Comparison of ENCODE assay signal across 10 cellular contexts in the genomic region with DNA sequence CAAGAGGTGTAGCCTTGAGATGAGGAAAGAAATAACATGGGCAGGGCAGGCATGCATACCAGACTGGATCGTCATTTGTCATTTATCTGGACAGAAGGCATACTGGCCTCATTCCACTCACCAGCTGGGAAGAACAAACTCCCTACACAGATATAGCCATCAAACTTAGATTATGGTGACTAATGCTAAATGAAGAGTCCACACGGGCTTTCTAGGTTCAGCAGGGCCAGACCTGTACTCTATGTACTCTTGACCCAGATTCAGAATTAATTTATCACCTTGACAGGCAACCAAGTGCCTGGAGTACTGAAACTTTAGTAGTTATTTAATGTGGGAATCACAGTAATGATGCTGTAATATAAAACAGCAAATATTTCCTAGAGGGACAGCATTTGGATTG. TPM values are rescaled to one million over a fixed set of nuclear protein-coding genes. Genes with fewer than 3 reads are reported as not detected.
DNase-seq lines count a peak whose midpoint lies in the region; ATAC-seq and TF ChIP-seq lines count a peak whose summit lies in the region.
"Had no signal": no experiment of that assay in that cellular context is flagged by ENCODE, and none has a peak within 500 bp of the region (broad histone marks: within the 10 kb centered on the region; RNA-seq: fewer than 3 reads in every experiment).

No MANE protein-coding gene starts in this region.

- peak overlapping the region; percentile 42 for H3K27ac ChIP-seq in AG04450 (ENCODE audit: low read depth, low read length)

- H3K4me3 Mint-ChIP-seq in mesothelial cell of epicardium: no peak overlapping the region

- CTCF ChIA-PET in AG04450 (lab: Charles Lee): interaction anchor here (0.6 to 1.6 kb wide), 2 partner anchors 15 to 559 kb away, joined by 3 to 4 read pairs; a partner anchor contains a TSS

- POLR2A ChIA-PET in AG04450 (lab: Yijun Ruan, JAX): no interaction called here

- H3K36me3 Mint-ChIP-seq in mesothelial cell of epicardium: no peaks in the 10 kb centered on the region

- DNase-seq in AG04450 (ENCODE audit: low read depth, low spot score): peak; percentile 70
- DNase-seq in M059J (ENCODE audit: low read depth): peak; percentile 98
- peak; percentile 89 for DNase-seq in dermis blood vessel endothelial cell
- no peak for DNase-seq in mesothelial cell of epicardium (ENCODE audit: low spot score in 2 of 2, unreplicated experiment in 2 of 2)
- DNase-seq in sciatic nerve (ENCODE audit: low spot score): no peak
- DNase-seq: activated T-cell treated with anti-CD3 and anti-CD28 coated beads, Interleukin-2, amount 50 U/mL, for 1 hour; stimulated activated CD4-positive, alpha-beta T cell treated with anti-CD3 and anti-CD28 coated beads, Interleukin-2, amount 100 ng/mL, for 24 hours had no signal

- H3K27ac Mint-ChIP-seq in mesothelial cell of epicardium: peak overlapping the region; percentile 83

- H3K9me3 Mint-ChIP-seq in mesothelial cell of epicardium: no peaks in the 10 kb centered on the region

- no peak for ATAC-seq in GM19395 (IDR thresholded peaks at IDR 0.05; ENCODE audit: unreplicated experiment)
- no peak for ATAC-seq in HG03442 (IDR thresholded peaks at IDR 0.05; ENCODE audit: unreplicated experiment)
- no peak for ATAC-seq in sciatic nerve
- ATAC-seq in HG03521 (IDR thresholded peaks at IDR 0.05; ENCODE audit: unreplicated experiment): no peak

- intact Hi-C loops in sciatic nerve (cut with DNase I): no loop called here

- H3K9me3 ChIP-seq in AG04450 (ENCODE audit: control insufficient read depth, insufficient read depth, low read length): no peaks in the 10 kb centered on the region

- H3K27me3 ChIP-seq in AG04450 (ENCODE audit: control insufficient read depth, insufficient read depth, low read length): no peaks in the 10 kb centered on the region

- peaks cover 54% of the 10 kb centered on the region for H3K4me1 Mint-ChIP-seq in mesothelial cell of epicardium

- H3K27me3 Mint-ChIP-seq in mesothelial cell of epicardium (ENCODE audit: low read depth): no peaks in the 10 kb centered on the region

- TF ChIP-seq CTCF in AG04450 (IDR thresholded peaks at IDR 0.05; ENCODE audit: low read depth, low read length) (no peak), mesothelial cell of epicardium (IDR thresholded peaks at IDR 0.05; ENCODE audit: unreplicated experiment) (no peak)

- no peak overlapping the region for H3K4me3 ChIP-seq in AG04450 (ENCODE audit: low read depth, low read length)

RNA-seq across cellular contexts. Expression of a gene that starts 15.3 kb away (rescaled TPM):
- 3.5 and 4.9 TPM in 2 replicates for polyA plus RNA-seq in AG04450 (2011; rRNA removed)
- polyA minus RNA-seq in AG04450 (2011; rRNA and poly(A)+ RNA removed): 6.3 and 6.5 TPM in 2 replicates
- total RNA-seq in M059J (2014; rRNA removed; shearing (Covaris generic)): 0.49 and 0.89 TPM in 2 replicates
- 13.4 and 27.7 TPM in 2 replicates for total RNA-seq in dermis blood vessel endothelial cell
- 9.2 to 10.6 TPM (median 9.8 TPM) in 3 replicates for total RNA-seq in mesothelial cell of epicardium
- total RNA-seq in sciatic nerve: 29.7 TPM

Comparison
In these comparisons a context has a peak if more than half of its experiments do, and no peak if none do; other contexts are left out.
1. DNase-seq: peak in AG04450 (single experiment), M059J (single experiment) and dermis blood vessel endothelial cell (single experiment); none in mesothelial cell of epicardium (0 of 2) and sciatic nerve (single experiment).